ENCODE assay signal across 28 cellular contexts in the genomic region with DNA sequence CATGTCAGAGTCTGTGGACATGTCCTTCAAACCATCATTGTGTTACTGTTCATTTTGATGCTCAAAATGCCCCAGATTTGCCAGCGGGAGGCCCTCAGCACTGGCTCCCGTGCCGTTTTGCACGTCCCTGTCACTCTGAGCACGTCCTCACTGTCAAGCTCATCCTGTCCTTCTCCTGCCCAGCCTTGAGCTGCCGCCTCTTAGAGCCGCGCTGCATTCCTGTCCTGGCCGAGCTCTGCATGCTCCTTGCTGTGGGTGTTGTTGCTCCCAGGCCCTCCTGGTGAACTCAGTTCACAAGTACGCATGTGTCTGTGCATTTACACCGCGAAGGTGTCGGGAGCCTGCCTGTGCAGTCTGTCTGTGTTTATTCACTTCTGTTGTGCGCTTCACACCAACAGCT.
DNase-seq lines count a peak whose midpoint lies in the region; ATAC-seq and TF ChIP-seq lines count a peak whose summit lies in the region.
"Had no signal": no experiment of that assay in that cellular context is flagged by ENCODE, and none has a peak within 500 bp of the region (broad histone marks: within the 10 kb centered on the region; RNA-seq: fewer than 3 reads in every experiment).

No MANE protein-coding gene starts in this region.

- H3K27me3 Mint-ChIP-seq in T-helper 17 cell: no peaks in the 10 kb centered on the region
- no peaks in the 10 kb centered on the region for H3K27me3 Mint-ChIP-seq in central memory CD8-positive, alpha-beta T cell
- H3K27me3 Mint-ChIP-seq: IgD-negative memory B cell had no signal

- TF ChIP-seq CTCF in right atrium auricular region (IDR thresholded peaks at IDR 0.05): no peak

- H3K9me3 Mint-ChIP-seq in central memory CD8-positive, alpha-beta T cell: no peaks in the 10 kb centered on the region
- no peaks in the 10 kb centered on the region for H3K9me3 Mint-ChIP-seq in stimulated activated effector memory CD8-positive, alpha-beta T cell treated with anti-CD3 and anti-CD28 coated beads, Interleukin-12 subunit alpha, Interleukin-12 subunit beta, amount 100 ng/mL, for 72 hours
- H3K9me3 Mint-ChIP-seq: CD8-positive, alpha-beta T cell; GM23338; HFFc6; IgD-negative memory B cell had no signal

- H3K27ac ChIP-seq in right atrium auricular region: peak overlapping the region; percentile 59 to 66
- H3K27ac ChIP-seq: HL-60, KMS-11, Peyer's patch, SJCRH30 had no signal

- no peak for ATAC-seq in T-helper 17 cell
- ATAC-seq in central memory CD8-positive, alpha-beta T cell (replicated peaks; ENCODE audit: extremely low read depth, poor library complexity, severe bottlenecking): no peak
- no peak for ATAC-seq in stimulated activated effector memory CD8-positive, alpha-beta T cell treated with anti-CD3 and anti-CD28 coated beads, Interleukin-12 subunit alpha, Interleukin-12 subunit beta, amount 100 ng/mL, for 72 hours
- ATAC-seq: CD8-positive, alpha-beta T cell; GM23338; SK-N-SH treated with all-trans-retinoic acid at 6 μM for 48 hours had no signal

- peaks cover 3% of the 10 kb centered on the region for H3K4me1 Mint-ChIP-seq in T-helper 17 cell
- H3K4me1 Mint-ChIP-seq in central memory CD8-positive, alpha-beta T cell: peaks cover 18% of the 10 kb centered on the region
- H3K4me1 Mint-ChIP-seq in stimulated activated effector memory CD8-positive, alpha-beta T cell treated with anti-CD3 and anti-CD28 coated beads, Interleukin-12 subunit alpha, Interleukin-12 subunit beta, amount 100 ng/mL, for 72 hours: peaks cover 14% of the 10 kb centered on the region
- H3K4me1 Mint-ChIP-seq: IgD-negative memory B cell had no signal

- no peak overlapping the region for H3K4me3 Mint-ChIP-seq in T-helper 17 cell
- H3K4me3 Mint-ChIP-seq in central memory CD8-positive, alpha-beta T cell: no peak overlapping the region
- no peak overlapping the region for H3K4me3 Mint-ChIP-seq in stimulated activated effector memory CD8-positive, alpha-beta T cell treated with anti-CD3 and anti-CD28 coated beads, Interleukin-12 subunit alpha, Interleukin-12 subunit beta, amount 100 ng/mL, for 72 hours
- H3K4me3 Mint-ChIP-seq: CD8-positive, alpha-beta T cell; GM23338; HFFc6 had no signal

- H3K9me3 ChIP-seq in T-helper 17 cell (ENCODE audit: control insufficient read depth, low read length, poor library complexity, severe bottlenecking) (no peaks in the 10 kb centered on the region), right atrium auricular region (no peaks in the 10 kb centered on the region)
- H3K9me3 ChIP-seq: Caco-2, HAP-1, Peyer's patch, SJCRH30 had no signal

- H3K36me3 ChIP-seq in right atrium auricular region: peaks cover 6% of the 10 kb centered on the region
- H3K36me3 ChIP-seq: SJCRH30 had no signal

- H3K36me3 Mint-ChIP-seq in T-helper 17 cell (ENCODE audit: low read depth): no peaks in the 10 kb centered on the region
- peaks cover 2% of the 10 kb centered on the region for H3K36me3 Mint-ChIP-seq in central memory CD8-positive, alpha-beta T cell (ENCODE audit: insufficient read depth)
- no peaks in the 10 kb centered on the region for H3K36me3 Mint-ChIP-seq in stimulated activated effector memory CD8-positive, alpha-beta T cell treated with anti-CD3 and anti-CD28 coated beads, Interleukin-12 subunit alpha, Interleukin-12 subunit beta, amount 100 ng/mL, for 72 hours
- H3K36me3 Mint-ChIP-seq: CD8-positive, alpha-beta T cell; IgD-negative memory B cell had no signal

- H3K4me1 ChIP-seq in right atrium auricular region: peaks cover 0 to 30% of the 10 kb centered on the region in 2 donors
- H3K4me1 ChIP-seq: Caco-2, SJCRH30 had no signal

- H3K27me3 ChIP-seq in right atrium auricular region: no peaks in the 10 kb centered on the region
- H3K27me3 ChIP-seq: Peyer's patch had no signal

- DNase-seq in T-helper 17 cell (no peak), right atrium auricular region (ENCODE audit: low spot score) (no peak), Kasumi-1 (lab: John Stamatoyannopoulos, UW) (no peak), RKO (ENCODE audit: low spot score) (no peak), DMS153 treated with DMSO at 0.1 percent for 48 hours (lab: John Stamatoyannopoulos, UW; ENCODE audit: unreplicated experiment) (no peak)
- no peak for DNase-seq in central memory CD8-positive, alpha-beta T cell (ENCODE audit: low spot score in 2 of 2)
- no peak for DNase-seq in stimulated activated effector memory CD8-positive, alpha-beta T cell treated with anti-CD3 and anti-CD28 coated beads, Interleukin-12 subunit alpha, Interleukin-12 subunit beta, amount 100 ng/mL, for 72 hours (ENCODE audit: low spot score in 2 of 2)
- DNase-seq: Caco-2; CD8-positive, alpha-beta T cell; DMS79; EL; GF-D8; HFFc6; NCI-H1092; NCI-H1417 treated with DMSO at 0.1 percent for 48 hours; NCI-H1694 treated with DMSO at 0.1 percent for 48 hours; NCI-H2081; NCI-H226; NCI-H510A; NCI-H69; SJCRH30 had no signal

- peak overlapping the region; percentile 14 for H3K27ac Mint-ChIP-seq in T-helper 17 cell
- H3K27ac Mint-ChIP-seq in central memory CD8-positive, alpha-beta T cell (ENCODE audit: low read depth): peak overlapping the region; percentile 85
- peak overlapping the region; percentile 20 for H3K27ac Mint-ChIP-seq in stimulated activated effector memory CD8-positive, alpha-beta T cell treated with anti-CD3 and anti-CD28 coated beads, Interleukin-12 subunit alpha, Interleukin-12 subunit beta, amount 100 ng/mL, for 72 hours
- H3K27ac Mint-ChIP-seq: CD8-positive, alpha-beta T cell; GM23338; HFFc6; IgD-negative memory B cell had no signal

- no peak overlapping the region for H3K4me3 ChIP-seq in right atrium auricular region
- H3K4me3 ChIP-seq: GM23338, HAP-1, Peyer's patch, SJCRH30 had no signal

Comparison
In these comparisons a context has a peak if more than half of its experiments do, and no peak if none do; other contexts are left out.
1. H3K27ac Mint-ChIP-seq: peak in every context shown above with its lines; median percentile 85 in central memory CD8-positive, alpha-beta T cell; 20 in stimulated activated effector memory CD8-positive, alpha-beta T cell treated with anti-CD3 and anti-CD28 coated beads, Interleukin-12 subunit alpha, Interleukin-12 subunit beta, amount 100 ng/mL, for 72 hours; 14 in T-helper 17 cell.